ENCODE assay signal across 7 cellular contexts in genomic region chr1:1917995-1918900, GRCh38. TPM values are rescaled to one million over a fixed set of nuclear protein-coding genes. Genes with fewer than 3 reads are reported as not detected.
DNase-seq lines count a peak whose midpoint lies in the region; ATAC-seq, FAIRE-seq and TF ChIP-seq lines count a peak whose summit lies in the region.

No MANE protein-coding gene starts in this region.

- H3K4me3 Mint-ChIP-seq in activated naive CD8-positive, alpha-beta T cell treated with anti-CD3 and anti-CD28 coated beads for 36 hours = peak overlapping the region; percentile 32

- H3K36me3 ChIP-seq in keratinocyte (ENCODE audit: control insufficient read depth in 2 of 2, extremely low read depth in 1 of 2, insufficient read depth in 2 of 2, low read length in 2 of 2) (no peaks in the 10 kb centered on the region), stomach (no peaks in the 10 kb centered on the region)

- H3K27ac ChIP-seq in HL-60 (replicated peaks) = no peak overlapping the region
- H3K27ac ChIP-seq in keratinocyte (ENCODE audit: control insufficient read depth, insufficient read depth, low read length) = no peak overlapping the region
- peak overlapping the region; percentile 71 to 84 (median 74) for H3K27ac ChIP-seq in stomach

- no peak overlapping the region for H2AFZ ChIP-seq in keratinocyte (ENCODE audit: control insufficient read depth, low read length)

- H3K4me1 ChIP-seq in keratinocyte (ENCODE audit: control insufficient read depth, extremely low read depth, insufficient read depth, low read length) (no peaks in the 10 kb centered on the region), stomach (peaks cover 18 to 35% (median 31%) of the 10 kb centered on the region in 4 donors)

- no peak overlapping the region for H3K9ac ChIP-seq in keratinocyte (ENCODE audit: control insufficient read depth, extremely low read depth, insufficient read depth, low read length)

- H3K36me3 Mint-ChIP-seq in activated naive CD8-positive, alpha-beta T cell treated with anti-CD3 and anti-CD28 coated beads for 36 hours = no peaks in the 10 kb centered on the region

- TF ChIP-seq POLR2A in stomach (IDR thresholded peaks at IDR 0.05) = no peak

- H3K4me2 ChIP-seq in keratinocyte (ENCODE audit: control insufficient read depth, extremely low read depth, insufficient read depth, low read depth, low read length) = peak overlapping the region; percentile 62

- no peak for TF ChIP-seq EP300 in stomach (IDR thresholded peaks at IDR 0.05)

- H3K9me3 ChIP-seq in keratinocyte (ENCODE audit: control insufficient read depth, low read depth, low read length) (no peaks in the 10 kb centered on the region), stomach (no peaks in the 10 kb centered on the region)

- H3K9me3 Mint-ChIP-seq in activated naive CD8-positive, alpha-beta T cell treated with anti-CD3 and anti-CD28 coated beads for 36 hours = no peaks in the 10 kb centered on the region

- WGBS in stomach, 5 donors = 44 to 60% (median 46%) methylated on average over 18 to 46 of the region's 46 CpGs

- no peak for FAIRE-seq in keratinocyte (lab: Jason Lieb, UNC)

- H3K79me2 ChIP-seq in keratinocyte (ENCODE audit: control insufficient read depth, insufficient read depth, low read length) = no peaks in the 10 kb centered on the region

- ATAC-seq in HG02885 (IDR thresholded peaks at IDR 0.05; ENCODE audit: poor library complexity, unreplicated experiment) = no peak

- H3K9me1 ChIP-seq in keratinocyte (ENCODE audit: control insufficient read depth, extremely low read depth, insufficient read depth, low read length) = no peaks in the 10 kb centered on the region

- TF ChIP-seq CTCF in HL-60 (IDR thresholded peaks at IDR 0.05; ENCODE audit: insufficient read depth, low read length) = no peak
- no peak for TF ChIP-seq CTCF in keratinocyte (optimal IDR thresholded peaks at IDR 0.05 in 1 of 3, IDR thresholded peaks at IDR 0.05 in 1 of 3, conservative IDR thresholded peaks at IDR 0.05 in 1 of 3; ENCODE audit: extremely low read depth in 1 of 3, insufficient read depth in 2 of 3, low read length in 3 of 3)
- TF ChIP-seq CTCF in stomach (IDR thresholded peaks at IDR 0.05) = no peak

- DNase-seq in HL-60 (ENCODE audit: low read depth in 1 of 2, low spot score in 1 of 2) = no peak
- DNase-seq in activated naive CD8-positive, alpha-beta T cell treated with anti-CD3 and anti-CD28 coated beads for 36 hours = no peak
- DNase-seq in keratinocyte (ENCODE audit: low read depth, low spot score) = no peak
- DNase-seq in stomach = no peak
- no peak for DNase-seq in NCI-H748 treated with DMSO at 0.1 percent for 48 hours (lab: John Stamatoyannopoulos, UW)
- no peak for DNase-seq in activated CD4-positive, alpha-beta T cell treated with anti-CD3 and anti-CD28 coated beads for 48 hours

- no peaks in the 10 kb centered on the region for H3K27me3 Mint-ChIP-seq in activated naive CD8-positive, alpha-beta T cell treated with anti-CD3 and anti-CD28 coated beads for 36 hours

- dilution Hi-C loops in keratinocyte (cut with MboI; ENCODE audit: extremely low pct_ligation_motif_present, low sequenced_read_pairs) = no loop called here

- intact Hi-C loops in stomach (cut with DNase I; ENCODE audit: low total_unique reads) = no loop called here

- H4K20me1 ChIP-seq in keratinocyte (ENCODE audit: control insufficient read depth, extremely low read depth, insufficient read depth, low read length) = no peaks in the 10 kb centered on the region

- H3K4me3 ChIP-seq in HL-60 (replicated peaks; ENCODE audit: insufficient read depth, low read length) (peak overlapping the region; percentile 56), keratinocyte (ENCODE audit: control insufficient read depth in 2 of 3, extremely low read depth in 1 of 3, insufficient read depth in 2 of 3, low read depth in 1 of 3, low read length in 3 of 3) (peak overlapping the region in 2 of 3 experiments; percentile 46 to 56), stomach (peak overlapping the region; percentile 54 to 68 (median 58))

- no peak overlapping the region for H3K27ac Mint-ChIP-seq in activated naive CD8-positive, alpha-beta T cell treated with anti-CD3 and anti-CD28 coated beads for 36 hours

- no peaks in the 10 kb centered on the region for H3K27me3 ChIP-seq in HL-60 (ENCODE audit: insufficient read depth, poor library complexity, severe bottlenecking)
- peaks cover 6% of the 10 kb centered on the region for H3K27me3 ChIP-seq in keratinocyte (ENCODE audit: control insufficient read depth, extremely low read depth, insufficient read depth, low read length)
- peaks cover 0 to 4% (median 0%) of the 10 kb centered on the region in 3 donors for H3K27me3 ChIP-seq in stomach

- peaks cover 3% of the 10 kb centered on the region for H3K4me1 Mint-ChIP-seq in activated naive CD8-positive, alpha-beta T cell treated with anti-CD3 and anti-CD28 coated beads for 36 hours

RNA-seq across cellular contexts. Expression of gene TMEM52, which starts 0.8 kb away (rescaled TPM):
- total RNA-seq in activated naive CD8-positive, alpha-beta T cell treated with anti-CD3 and anti-CD28 coated beads for 36 hours = 1 to 10 TPM; 2.4 to 2.7 TPM
- polyA plus RNA-seq in keratinocyte = 0.10 to 0.35 TPM (median 0.10 TPM) in 3 replicates
- not detected for polyA plus RNA-seq in keratinocyte (2011; ENCODE audit: low read depth)
- 0.14 and 0.17 TPM in 2 replicates for polyA plus RNA-seq in keratinocyte (2011; cell fraction: cytosol; rRNA removed)
- polyA plus RNA-seq in keratinocyte (2011; cell fraction: nucleus; rRNA removed) = 0.18 and 0.41 TPM in 2 replicates
- 0.17 and 0.31 TPM in 2 replicates for polyA plus RNA-seq in keratinocyte (2012; ENCODE audit: low replicate concordance)
- 2.0 TPM in 1 of 3 replicates, not detected in the others for polyA minus RNA-seq in keratinocyte
- polyA minus RNA-seq in keratinocyte (2011; cell fraction: cytosol; rRNA and poly(A)+ RNA removed) = not detected
- polyA minus RNA-seq in keratinocyte (2011; cell fraction: nucleus; rRNA and poly(A)+ RNA removed) = not detected in 2 replicates
- 1 to 10 TPM in 1 of 5 donors, not detected in 4; 9.8 TPM for total RNA-seq in stomach
- 10 to 100 TPM in 1 of 3 donors, 1 to 10 TPM in 2; 5.0 to 10.4 (median 6.2) TPM for polyA plus RNA-seq in stomach

RNA-seq across cellular contexts. Expression of gene CALML6, which starts 3.2 kb away (rescaled TPM):
- under 1 TPM; 0.87 to 0.98 TPM for total RNA-seq in activated naive CD8-positive, alpha-beta T cell treated with anti-CD3 and anti-CD28 coated beads for 36 hours
- polyA plus RNA-seq in keratinocyte (0.08 to 0.45 TPM in 2 of 3 replicates, not detected in the other), stomach (1 to 10 TPM; 1.4 to 5.7 (median 2.6) TPM)
- polyA plus RNA-seq in keratinocyte (2011; ENCODE audit: low read depth) = 0.26 TPM
- polyA plus RNA-seq in keratinocyte (2011; cell fraction: cytosol; rRNA removed) = not detected in 2 replicates
- 2.6 and 3.3 TPM in 2 replicates for polyA plus RNA-seq in keratinocyte (2011; cell fraction: nucleus; rRNA removed)
- 0.11 and 0.71 TPM in 2 replicates for polyA plus RNA-seq in keratinocyte (2012; ENCODE audit: low replicate concordance)
- polyA minus RNA-seq in keratinocyte = 0.36 TPM in 1 of 3 replicates, not detected in the others
- polyA minus RNA-seq in keratinocyte (2011; cell fraction: cytosol; rRNA and poly(A)+ RNA removed) = not detected
- 0.62 TPM in 1 of 2 replicates, not detected in the other for polyA minus RNA-seq in keratinocyte (2011; cell fraction: nucleus; rRNA and poly(A)+ RNA removed)
- total RNA-seq in stomach = not detected

RNA-seq across cellular contexts. Expression of gene GNB1, which starts 27.4 kb away (rescaled TPM):
- total RNA-seq in activated naive CD8-positive, alpha-beta T cell treated with anti-CD3 and anti-CD28 coated beads for 36 hours = 100 to 1,000 TPM; 360 to 394 TPM
- 352 to 441 TPM (median 364 TPM) in 3 replicates for polyA plus RNA-seq in keratinocyte
- 233 TPM for polyA plus RNA-seq in keratinocyte (2011; ENCODE audit: low read depth)
- 438 and 465 TPM in 2 replicates for polyA plus RNA-seq in keratinocyte (2011; cell fraction: cytosol; rRNA removed)
- polyA plus RNA-seq in keratinocyte (2011; cell fraction: nucleus; rRNA removed) = 268 and 296 TPM in 2 replicates
- 230 and 477 TPM in 2 replicates for polyA plus RNA-seq in keratinocyte (2012; ENCODE audit: low replicate concordance)
- polyA minus RNA-seq in keratinocyte = 579 to 781 TPM (median 600 TPM) in 3 replicates
- polyA minus RNA-seq in keratinocyte (2011; cell fraction: cytosol; rRNA and poly(A)+ RNA removed) = 406 TPM
- polyA minus RNA-seq in keratinocyte (2011; cell fraction: nucleus; rRNA and poly(A)+ RNA removed) = 112 and 177 TPM in 2 replicates
- total RNA-seq in stomach = 100 to 1,000 TPM in 4 of 5 donors, 10 to 100 TPM in 1; 49.6 to 195 (median 124) TPM
- polyA plus RNA-seq in stomach = 100 to 1,000 TPM in 2 of 3 donors, 10 to 100 TPM in 1; 66.2 to 146 (median 126) TPM

Comparison
In these comparisons a context has a peak if more than half of its experiments do, and no peak if none do; other contexts are left out.
1. H3K27ac ChIP-seq: peak in stomach (5 of 5); none in HL-60 (single experiment) and keratinocyte (single experiment).
2. Peak in every context shown above with its lines, with median percentiles within 50 percentile points of each other: H3K4me3 ChIP-seq.